9 cellular contexts compared by ENCODE assay signal in genomic region chr5:39560730-39561129, GRCh38.
"Had no signal": no experiment of that assay in that cellular context is flagged by ENCODE, and none has a peak within 500 bp of the region (broad histone marks: within the 10 kb centered on the region; RNA-seq: fewer than 3 reads in every experiment).

No MANE protein-coding gene starts in this region.

- H3K27ac ChIP-seq: KMS-11 had no signal

- H3K4me3 ChIP-seq: GM23338, HAP-1 had no signal

- FAIRE-seq: H1, HTR-8/SVneo had no signal

- H2AFZ ChIP-seq: GM23338 had no signal

- DNase-seq: H7, HFFc6, KBM-7 had no signal

- H3K4me2 ChIP-seq: GM23338, KMS-11 had no signal

- H3K4me1 ChIP-seq: HAP-1 had no signal

- ATAC-seq: GM23338, HCT116 had no signal

- H3K9me3 ChIP-seq: HAP-1 had no signal

- H3K9ac ChIP-seq: KMS-11 had no signal

- H3K36me3 ChIP-seq: HAP-1 had no signal
